Comparison of ENCODE assay signal across 26 cellular contexts in genomic region chr1:99717005-99717404, GRCh38.
"Had no signal": no experiment of that assay in that cellular context is flagged by ENCODE, and none has a peak within 500 bp of the region (broad histone marks: within the 10 kb centered on the region; RNA-seq: fewer than 3 reads in every experiment).

No MANE protein-coding gene starts in this region.

- ATAC-seq: esophagus mucosa, gastrocnemius medialis, heart right ventricle, left cardiac atrium, left lung, left ventricle myocardium superior, lower lobe of right lung, mucosa of descending colon had no signal

- H3K27me3 ChIP-seq: dorsolateral prefrontal cortex, esophagus squamous epithelium, gastrocnemius medialis, heart right ventricle, left lung had no signal

- H3K9me3 ChIP-seq: esophagus squamous epithelium, gastrocnemius medialis, heart right ventricle, left lung, lower lobe of right lung, mucosa of descending colon had no signal

- H3K9me3 Mint-ChIP-seq: mesothelial cell of epicardium had no signal

- H3K27ac Mint-ChIP-seq: mesothelial cell of epicardium had no signal

- H3K4me3 Mint-ChIP-seq: mesothelial cell of epicardium had no signal

- H3K4me1 Mint-ChIP-seq: mesothelial cell of epicardium had no signal

- H3K4me3 ChIP-seq: coronary artery, dorsolateral prefrontal cortex, esophagus squamous epithelium, gastrocnemius medialis, heart right ventricle, left lung, lower lobe of right lung, mucosa of descending colon had no signal

- H3K4me1 ChIP-seq: esophagus squamous epithelium, heart right ventricle, left lung, lower lobe of right lung had no signal

- H3K27ac ChIP-seq: coronary artery, dorsolateral prefrontal cortex, epithelial cell of prostate, esophagus squamous epithelium, gastrocnemius medialis, heart right ventricle, left lung, lower lobe of right lung had no signal

- FAIRE-seq: colon, islet of Langerhans, keratinocyte had no signal

- DNase-seq: dermis blood vessel endothelial cell; dorsolateral prefrontal cortex; effector CD4-positive, alpha-beta T cell; effector memory CD4-positive, alpha-beta T cell; erythroblast; esophagus squamous epithelium; foreskin fibroblast; foreskin melanocyte; gastrocnemius medialis; glutamatergic neuron; head of caudate nucleus; heart right ventricle; hippocampal formation; left cardiac atrium; left lung; left ventricle myocardium superior; lower lobe of right lung; mesenchymal stem cell; mucosa of descending colon had no signal
